Comparison of ENCODE assay signal across 12 cellular contexts in the genomic region with DNA sequence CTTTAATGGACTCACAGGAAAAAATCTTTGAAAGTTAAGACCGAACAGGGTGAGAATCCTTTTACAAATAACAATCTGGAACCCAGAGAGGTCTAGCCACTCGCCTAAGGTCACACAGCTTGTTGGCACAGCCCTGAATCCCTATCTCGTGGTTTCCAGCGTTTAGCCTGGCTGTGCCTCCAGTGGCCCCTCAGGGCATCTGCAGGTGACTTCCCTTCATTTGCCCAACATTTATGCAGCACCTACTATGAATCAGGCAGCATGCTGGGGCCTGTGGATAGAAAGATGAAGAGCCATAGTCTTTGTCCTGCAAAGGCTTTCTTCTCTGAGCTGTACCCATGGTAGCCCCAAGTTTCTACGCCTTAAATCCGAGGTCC. TPM values are rescaled to one million over a fixed set of nuclear protein-coding genes. Genes with fewer than 3 reads are reported as not detected.
DNase-seq lines count a peak whose midpoint lies in the region; ATAC-seq, FAIRE-seq and TF ChIP-seq lines count a peak whose summit lies in the region.
"Had no signal": no experiment of that assay in that cellular context is flagged by ENCODE, and none has a peak within 500 bp of the region (broad histone marks: within the 10 kb centered on the region; RNA-seq: fewer than 3 reads in every experiment).

No MANE protein-coding gene starts in this region.

- peak; percentile 64 to 68; a peak in 5 of 6 replicates for ATAC-seq in A549
- peak; percentile 70 for ATAC-seq in esophagus mucosa
- ATAC-seq in GM21737 (IDR thresholded peaks at IDR 0.05; ENCODE audit: unreplicated experiment) = no peak
- ATAC-seq: heart left ventricle had no signal

- H3K27ac ChIP-seq in A549 = no peak overlapping the region
- H3K27ac ChIP-seq in OCI-LY7 (ENCODE audit: low read depth, low read length, poor library complexity, severe bottlenecking) = no peak overlapping the region
- H3K27ac ChIP-seq: heart left ventricle had no signal

- no peaks in the 10 kb centered on the region for H3K9me3 ChIP-seq in A549
- no peaks in the 10 kb centered on the region for H3K9me3 ChIP-seq in OCI-LY7 (ENCODE audit: low read length)
- H3K9me3 ChIP-seq: heart left ventricle had no signal

- H3K9me2 ChIP-seq in OCI-LY7 (ENCODE audit: insufficient read depth, low read length) = no peaks in the 10 kb centered on the region

- H3K4me2 ChIP-seq in A549 = no peak overlapping the region
- no peak overlapping the region for H3K4me2 ChIP-seq in OCI-LY7 (ENCODE audit: low read length)

- POLR2A ChIA-PET in A549 (lab: Yijun Ruan, JAX) = no interaction called here
- POLR2A ChIA-PET in OCI-LY7 (lab: Charles Lee) = no interaction called here

- no peak for TF ChIP-seq EP300 in A549 (IDR thresholded peaks at IDR 0.05)

- peaks cover 6% of the 10 kb centered on the region; the same call in 1 of the 2 replicates for H4K20me1 ChIP-seq in OCI-LY7 (ENCODE audit: insufficient read depth, low read length)

- BruUV-seq in OCI-LY7 (replicated peaks; lab: Mats Ljungman, UMichigan) = no TSS peak

- TF ChIP-seq CTCF in A549 (IDR thresholded peaks at IDR 0.05) (no peak), OCI-LY7 (conservative IDR thresholded peaks at IDR 0.05; ENCODE audit: low read length) (no peak)

- intact Hi-C loops in OCI-LY7 (cut with micrococcal nuclease; ENCODE audit: unreplicated experiment) = no loop called here

- H3K4me3 ChIP-seq in A549 (no peak overlapping the region), OCI-LY7 (ENCODE audit: low read depth, low read length, poor library complexity, severe bottlenecking) (no peak overlapping the region)
- H3K4me3 ChIP-seq: heart left ventricle had no signal

- DNase-seq in A549 (ENCODE audit: low read depth in 1 of 2, low spot score in 1 of 2) (peak in 1 of 2 experiments; percentile 36), ELF-1 (ENCODE audit: low read depth, low spot score) (peak; percentile 16), OCI-LY7 (ENCODE audit: low spot score) (peak; percentile 5), NCI-H345 (lab: John Stamatoyannopoulos, UW) (no peak)
- no peak for DNase-seq in stimulated activated CD4-positive, alpha-beta T cell treated with anti-CD3 and anti-CD28 coated beads, Interleukin-2, amount 100 ng/mL, for 24 hours
- DNase-seq: effector CD8-positive, alpha-beta T cell; heart left ventricle; mesenchymal stem cell; posterior cingulate gyrus; SW 1271 had no signal

- CTCF ChIA-PET in A549 (lab: Yijun Ruan, JAX) (interaction anchor here (1.2 to 1.6 kb wide), 3 partner anchors 13 to 49 kb away, joined by 3 to 5 read pairs (median 5); no protein-coding TSS in a partner anchor), OCI-LY7 (lab: Charles Lee; ENCODE audit: unreplicated experiment) (no interaction called here)

- TF ChIP-seq RAD21 in A549 (conservative IDR thresholded peaks at IDR 0.05 in 1 of 2, IDR thresholded peaks at IDR 0.05 in 1 of 2) = no peak

- H3K79me2 ChIP-seq in OCI-LY7 (ENCODE audit: insufficient read depth, low read depth, low read length) = no peaks in the 10 kb centered on the region

- no peak for FAIRE-seq in A549 (lab: Jason Lieb, UNC)

- no peaks in the 10 kb centered on the region for H3K36me3 ChIP-seq in OCI-LY7 (ENCODE audit: insufficient read depth, low read length)
- H3K36me3 ChIP-seq: heart left ventricle had no signal

- TF ChIP-seq POLR2A in A549 (IDR thresholded peaks at IDR 0.05; ENCODE audit: low read length) = no peak

- H3K4me1 ChIP-seq in A549 (no peaks in the 10 kb centered on the region; the same call in 2 of the 3 replicates), OCI-LY7 (ENCODE audit: insufficient read depth, low read length, poor library complexity, severe bottlenecking) (no peaks in the 10 kb centered on the region)

- 8% methylated on average over 4 of the region's 6 CpGs for WGBS in A549 (ENCODE audit: missing lambda C conversion rate)

- no peak overlapping the region for H2AFZ ChIP-seq in OCI-LY7 (ENCODE audit: low read length)

TF ChIP-seq in A549, 52 proteins besides CTCF, POLR2A, EP300 and RAD21:
- TF ChIP-seq ZFP36 (IDR thresholded peaks at IDR 0.05; ENCODE audit: borderline replicate concordance, partially characterized antibody) = peak; percentile 83
- TF ChIP-seq CEBPB (IDR thresholded peaks at IDR 0.05) = no peak

RNA-seq across cellular contexts. Expression of gene NR2E1, which starts 2.6 kb away (rescaled TPM):
- 0.03 TPM in 1 of 2 replicates, not detected in the other for polyA plus RNA-seq in A549 (2011; rRNA removed)
- not detected in 2 replicates for polyA plus RNA-seq in A549 (2012; cell fraction: cytosol; rRNA removed)
- polyA plus RNA-seq in A549 (2012; cell fraction: nucleus; rRNA removed) = not detected in 2 replicates
- 0.08 TPM in 2 of 3 replicates, not detected in the other for polyA plus RNA-seq in A549 (2017; fragmentation: RNase III; extraction: RNeasy Plus Mini Kit Qiagen cat#74134 plus additional on column Dnase treatment)
- polyA minus RNA-seq in A549 (2011; rRNA and poly(A)+ RNA removed) = 0.15 TPM in 1 of 2 replicates, not detected in the other
- total RNA-seq in OCI-LY7 (2014; rRNA removed; shearing (Covaris generic)) = not detected in 2 replicates
- not detected in 2 replicates for total RNA-seq in OCI-LY7 (2022)
- total RNA-seq in esophagus mucosa = 0.08 TPM
- total RNA-seq: heart left ventricle had no signal
- polyA plus RNA-seq: heart left ventricle had no signal

Comparison
In these comparisons a context has a peak if more than half of its experiments do, and no peak if none do; other contexts are left out.
1. DNase-seq: peak in ELF-1 (single experiment) and OCI-LY7 (single experiment); none in NCI-H345 (single experiment) and stimulated activated CD4-positive, alpha-beta T cell treated with anti-CD3 and anti-CD28 coated beads, Interleukin-2, amount 100 ng/mL, for 24 hours (0 of 2).